In the genomic region with DNA sequence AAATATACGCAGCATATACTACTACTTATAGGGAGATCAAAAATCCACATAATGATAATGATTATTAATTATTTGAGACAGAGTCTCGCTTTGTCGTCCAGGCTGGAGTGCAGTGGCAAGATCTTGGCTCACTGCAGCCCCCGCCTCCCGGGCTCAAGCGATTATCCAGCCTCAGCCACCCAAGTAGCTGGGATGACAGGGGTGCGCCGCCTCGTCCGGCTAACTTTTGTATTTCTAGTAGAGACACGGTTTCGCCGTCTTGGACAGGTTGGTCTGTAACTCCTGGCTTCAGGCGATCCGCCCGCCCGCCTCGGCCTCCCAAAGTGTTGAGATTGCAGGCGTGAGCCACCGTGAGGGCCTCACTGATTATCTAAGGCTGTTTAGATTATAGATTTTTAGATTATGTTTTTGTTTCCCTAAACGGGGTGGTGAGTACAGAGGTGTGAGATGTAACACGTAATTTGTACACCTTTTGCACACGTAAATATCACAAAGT, we compare ENCODE assay signal across 8 cellular contexts. TPM values are rescaled to one million over a fixed set of nuclear protein-coding genes. Genes with fewer than 3 reads are reported as not detected.
DNase-seq lines count a peak whose midpoint lies in the region; ATAC-seq and TF ChIP-seq lines count a peak whose summit lies in the region.

No MANE protein-coding gene starts in this region.

- DNase-seq in CD8-positive, alpha-beta memory T cell: peak in 2 of 5 donors; percentile 6 to 48
- DNase-seq in endothelial cell (ENCODE audit: low spot score) (no peak), NOMO-1 (lab: John Stamatoyannopoulos, UW; ENCODE audit: unreplicated experiment in 2 of 2) (no peak), NCI-H128 (lab: John Stamatoyannopoulos, UW; ENCODE audit: unreplicated experiment) (no peak), NCI-H1092 treated with DMSO at 0.1 percent for 48 hours (lab: John Stamatoyannopoulos, UW) (no peak)

- peak overlapping the region; percentile 67 for H2AFZ ChIP-seq in SU-DHL-6 (ENCODE audit: low read depth, low read length, severe bottlenecking)
- peak overlapping the region; percentile 70 for H2AFZ ChIP-seq in parathyroid adenoma

- peaks cover 0 to 2% (median 0%) of the 10 kb centered on the region in 3 donors for H3K36me3 Mint-ChIP-seq in CD8-positive, alpha-beta memory T cell
- H3K36me3 Mint-ChIP-seq in endothelial cell (ENCODE audit: low read depth, unreplicated experiment): no peaks in the 10 kb centered on the region

- no peaks in the 10 kb centered on the region for H3K9me3 Mint-ChIP-seq in CD8-positive, alpha-beta memory T cell
- H3K9me3 Mint-ChIP-seq in endothelial cell (ENCODE audit: unreplicated experiment): no peaks in the 10 kb centered on the region

- H3K79me2 ChIP-seq in SU-DHL-6 (ENCODE audit: insufficient read depth, low read length) (peaks cover 41% of the 10 kb centered on the region), parathyroid adenoma (peaks cover 8% of the 10 kb centered on the region)

- H3K9ac ChIP-seq in SU-DHL-6 (ENCODE audit: low read length): peak overlapping the region; percentile 32; the same call in 1 of the 2 replicates
- H3K9ac ChIP-seq in parathyroid adenoma: no peak overlapping the region

- H3K4me3 Mint-ChIP-seq in CD8-positive, alpha-beta memory T cell: peak overlapping the region; percentile 71 to 89 (median 87)
- H3K4me3 Mint-ChIP-seq in endothelial cell (ENCODE audit: unreplicated experiment): peak overlapping the region; percentile 83

- POLR2A ChIA-PET in CD8-positive, alpha-beta memory T cell (lab: Charles Lee): interaction anchor here (0.6 kb wide), 1 partner anchor 77 kb away, joined by 3 read pairs; no protein-coding TSS in a partner anchor

- no peaks in the 10 kb centered on the region for H3K27me3 ChIP-seq in CD8-positive, alpha-beta memory T cell (ENCODE audit: insufficient read depth, low read length, poor library complexity, severe bottlenecking)
- no peaks in the 10 kb centered on the region for H3K27me3 ChIP-seq in SU-DHL-6 (ENCODE audit: low read length)
- no peaks in the 10 kb centered on the region for H3K27me3 ChIP-seq in parathyroid adenoma (ENCODE audit: control insufficient read depth, insufficient read depth, low read length)

- no peaks in the 10 kb centered on the region for H3F3A ChIP-seq in SU-DHL-6 (ENCODE audit: insufficient read depth)

- peaks cover 21% of the 10 kb centered on the region for H3K4me1 ChIP-seq in CD8-positive, alpha-beta memory T cell (ENCODE audit: insufficient read depth, low read length)
- H3K4me1 ChIP-seq in parathyroid adenoma: no peaks in the 10 kb centered on the region

- CTCF ChIA-PET in CD8-positive, alpha-beta memory T cell (lab: Charles Lee): no interaction called here

- no peaks in the 10 kb centered on the region for H3K9me2 ChIP-seq in SU-DHL-6 (replicated peaks; ENCODE audit: insufficient read depth, low read length)

- H3K27ac ChIP-seq in CD8-positive, alpha-beta memory T cell (ENCODE audit: low read depth, low read length): no peak overlapping the region
- H3K27ac ChIP-seq in SU-DHL-6 (ENCODE audit: low read depth, low read length): no peak overlapping the region; the same call in 1 of the 2 replicates
- H3K27ac ChIP-seq in parathyroid adenoma: peak overlapping the region; percentile 67

- H3K4me1 Mint-ChIP-seq in CD8-positive, alpha-beta memory T cell: peaks cover 26 to 34% (median 32%) of the 10 kb centered on the region in 3 donors
- peaks cover 17% of the 10 kb centered on the region for H3K4me1 Mint-ChIP-seq in endothelial cell (ENCODE audit: unreplicated experiment)

- no peaks in the 10 kb centered on the region for H3K9me3 ChIP-seq in CD8-positive, alpha-beta memory T cell (ENCODE audit: low read length)
- H3K9me3 ChIP-seq in SU-DHL-6 (ENCODE audit: insufficient read depth, low read length) (no peaks in the 10 kb centered on the region), parathyroid adenoma (ENCODE audit: control insufficient read depth, low read length) (no peaks in the 10 kb centered on the region)

- H3K36me3 ChIP-seq in CD8-positive, alpha-beta memory T cell (ENCODE audit: insufficient read depth, low read length): no peaks in the 10 kb centered on the region
- H3K36me3 ChIP-seq in SU-DHL-6 (ENCODE audit: low read length): no peaks in the 10 kb centered on the region
- no peaks in the 10 kb centered on the region for H3K36me3 ChIP-seq in parathyroid adenoma (ENCODE audit: control insufficient read depth, insufficient read depth, low read length)

- peak overlapping the region; percentile 20 for H3K4me3 ChIP-seq in CD8-positive, alpha-beta memory T cell (ENCODE audit: low read length)
- H3K4me3 ChIP-seq in SU-DHL-6 (ENCODE audit: insufficient read depth, low read length, poor library complexity, severe bottlenecking) (no peak overlapping the region), parathyroid adenoma (ENCODE audit: low read depth, low read length) (no peak overlapping the region)

- H3K27ac Mint-ChIP-seq in CD8-positive, alpha-beta memory T cell: peak overlapping the region; percentile 77 to 95 (median 90)
- peak overlapping the region; percentile 4 for H3K27ac Mint-ChIP-seq in endothelial cell (ENCODE audit: unreplicated experiment)

- ATAC-seq in HG02938 (IDR thresholded peaks at IDR 0.05; ENCODE audit: unreplicated experiment): no peak

- no peaks in the 10 kb centered on the region for H4K20me1 ChIP-seq in SU-DHL-6 (ENCODE audit: low read depth, low read length)

- H3K27me3 Mint-ChIP-seq in CD8-positive, alpha-beta memory T cell: no peaks in the 10 kb centered on the region
- H3K27me3 Mint-ChIP-seq in endothelial cell (ENCODE audit: unreplicated experiment): peaks cover 1% of the 10 kb centered on the region

- TF ChIP-seq CTCF in SU-DHL-6 (IDR thresholded peaks at IDR 0.05; ENCODE audit: insufficient read depth, low read length, poor library complexity, severe bottlenecking) (no peak), endothelial cell (IDR thresholded peaks at IDR 0.05; ENCODE audit: unreplicated experiment) (no peak), parathyroid adenoma (IDR thresholded peaks at IDR 0.05) (no peak)

- H3K4me2 ChIP-seq in SU-DHL-6 (ENCODE audit: low read depth, low read length, poor library complexity, severe bottlenecking) (peak overlapping the region; percentile 39), parathyroid adenoma (ENCODE audit: low read length) (peak overlapping the region; percentile 45)

RNA-seq across cellular contexts. Expression of a gene that starts 0.5 kb away (rescaled TPM):
- total RNA-seq in CD8-positive, alpha-beta memory T cell: 10 to 100 TPM; 12.8 to 12.9 TPM
- 6.5 TPM for polyA plus RNA-seq in CD8-positive, alpha-beta memory T cell
- 4.2 TPM for total RNA-seq in endothelial cell (ENCODE audit: unreplicated experiment)

RNA-seq across cellular contexts. Expression of a gene that starts 50.0 kb away (rescaled TPM):
- 10 to 100 TPM; 32.2 to 32.8 TPM for total RNA-seq in CD8-positive, alpha-beta memory T cell
- polyA plus RNA-seq in CD8-positive, alpha-beta memory T cell: 2.8 TPM
- total RNA-seq in endothelial cell (ENCODE audit: unreplicated experiment): 19.1 TPM
